In the genomic region with DNA sequence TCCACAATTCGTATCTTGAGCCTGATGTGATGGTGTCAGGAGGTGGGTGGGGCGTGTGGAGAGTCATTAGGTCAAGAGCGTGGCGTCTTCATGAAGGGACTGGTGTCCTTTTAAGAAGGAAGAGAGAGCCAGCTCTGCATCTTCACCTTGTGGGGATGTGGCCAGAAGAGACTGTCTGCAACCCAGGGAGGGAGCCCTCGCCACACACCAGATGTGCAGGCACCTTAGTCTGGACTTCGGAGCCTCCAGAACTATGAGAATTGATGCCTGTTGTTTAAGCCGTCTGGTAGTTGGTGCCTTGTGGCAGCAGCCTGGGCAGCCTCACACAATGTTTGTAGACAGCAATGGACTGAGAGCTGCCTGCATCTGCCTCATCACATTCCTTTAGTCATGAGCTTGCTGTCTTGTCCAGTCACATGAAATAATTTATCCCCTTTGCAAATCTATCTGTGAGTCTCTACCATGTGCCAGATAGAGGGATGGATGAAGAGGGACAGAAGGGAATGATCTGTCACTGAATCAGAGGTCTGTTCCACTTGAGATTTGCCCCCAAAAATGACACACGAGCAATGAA, we compare ENCODE assay signal across 18 cellular contexts.
DNase-seq lines count a peak whose midpoint lies in the region; ATAC-seq, FAIRE-seq and TF ChIP-seq lines count a peak whose summit lies in the region.
"Had no signal": no experiment of that assay in that cellular context is flagged by ENCODE, and none has a peak within 500 bp of the region (broad histone marks: within the 10 kb centered on the region; RNA-seq: fewer than 3 reads in every experiment).

No MANE protein-coding gene starts in this region.

- no peaks in the 10 kb centered on the region for H3K79me2 ChIP-seq in GM23248 (ENCODE audit: insufficient read depth)
- H3K79me2 ChIP-seq in osteoblast (ENCODE audit: insufficient read depth, low read length): no peaks in the 10 kb centered on the region

- H3K27me3 ChIP-seq in BE2C: no peaks in the 10 kb centered on the region
- H3K27me3 ChIP-seq in GM23248 (replicated peaks; ENCODE audit: insufficient read depth): no peaks in the 10 kb centered on the region
- H3K27me3 ChIP-seq in osteoblast (ENCODE audit: insufficient read depth, low read length): no peaks in the 10 kb centered on the region

- peaks cover 15% of the 10 kb centered on the region for H3K4me1 ChIP-seq in BE2C
- H3K4me1 ChIP-seq in GM23248 (ENCODE audit: insufficient read depth): peaks cover 17% of the 10 kb centered on the region
- H3K4me1 ChIP-seq in osteoblast (ENCODE audit: insufficient read depth, low read length): peaks cover 18% of the 10 kb centered on the region

- 63 to 67% methylated on average over 8 of the region's 8 CpGs for WGBS in GM23248 (ENCODE audit: low coverage in 1 of 2, low lambda C conversion rate in 2 of 2, missing lambda C conversion rate in 2 of 2), 2 experiments

- 0 out of 2 replicates have a peak, but pooled peaks cover 15% of the 10 kb centered on the region for H3F3A ChIP-seq in GM23248 (ENCODE audit: insufficient read depth)

- no peak overlapping the region for H3K9ac ChIP-seq in GM23248

- H3K27ac ChIP-seq in GM23248: no peak overlapping the region
- no peak overlapping the region for H3K27ac ChIP-seq in osteoblast (ENCODE audit: low read depth, low read length)

- no peak for FAIRE-seq in frontal cortex (lab: Jason Lieb, UNC)
- FAIRE-seq: HepG2 had no signal

- no peak for DNase-seq in BE2C
- peak; percentile 24 for DNase-seq in GM23248
- peak; percentile 36 for DNase-seq in cerebellar cortex (ENCODE audit: low spot score)
- no peak for DNase-seq in osteoblast (ENCODE audit: insufficient read length, low spot score, missing footprints)
- DNase-seq in frontal cortex (ENCODE audit: low spot score in 2 of 2): no peak
- DNase-seq in NCI-H2081 treated with DMSO at 0.1 percent for 48 hours (lab: John Stamatoyannopoulos, UW): no peak
- DNase-seq: CD4-positive, alpha-beta memory T cell; KG1; NCI-H1092; NCI-H1694; NCI-H2107; NCI-H226; NCI-H69; OCI-M1; RPMI8226; SIG-M5 had no signal

- TF ChIP-seq CTCF in BE2C (IDR thresholded peaks at IDR 0.05; ENCODE audit: low read depth, low read length) (0 out of 2 replicates have a peak, but pooled peaks have one; percentile 7), osteoblast (IDR thresholded peaks at IDR 0.05; ENCODE audit: extremely low read depth, low read depth, low read length) (no peak)

- no peak for ATAC-seq in HG03159 (IDR thresholded peaks at IDR 0.05; ENCODE audit: unreplicated experiment)
- ATAC-seq: HepG2 had no signal

- H3K4me2 ChIP-seq in GM23248 (ENCODE audit: unreplicated experiment) (no peak overlapping the region), osteoblast (ENCODE audit: insufficient read depth, low read length) (no peak overlapping the region)

- H3K4me3 ChIP-seq in BE2C (ENCODE audit: low read depth, low read length) (no peak overlapping the region), GM23248 (no peak overlapping the region), osteoblast (ENCODE audit: insufficient read depth, low read length) (no peak overlapping the region)

- H3K9me3 ChIP-seq in BE2C (no peaks in the 10 kb centered on the region), GM23248 (ENCODE audit: low read depth) (no peaks in the 10 kb centered on the region), osteoblast (ENCODE audit: low read depth, low read length) (no peaks in the 10 kb centered on the region)

- no peaks in the 10 kb centered on the region for H3K9me2 ChIP-seq in GM23248 (ENCODE audit: insufficient read depth)

- H2AFZ ChIP-seq in GM23248 (peak overlapping the region; percentile 73; the same call in 1 of the 2 replicates), osteoblast (ENCODE audit: low read length) (peak overlapping the region; percentile 16)

- H3K36me3 ChIP-seq in BE2C (peaks cover 25% of the 10 kb centered on the region), GM23248 (ENCODE audit: low read depth) (no peaks in the 10 kb centered on the region), osteoblast (ENCODE audit: insufficient read depth, low read length) (no peaks in the 10 kb centered on the region)

- H4K20me1 ChIP-seq in GM23248 (ENCODE audit: insufficient read depth): no peaks in the 10 kb centered on the region
- H4K20me1 ChIP-seq in osteoblast (ENCODE audit: insufficient read depth, low read length): no peaks in the 10 kb centered on the region

- in situ Hi-C loops in GM23248 (cut with MboI): no loop called here

Comparison
In these comparisons a context has a peak if more than half of its experiments do, and no peak if none do; other contexts are left out.
1. DNase-seq: peak in GM23248 (single experiment) and cerebellar cortex (single experiment); none in BE2C (single experiment), osteoblast (single experiment), frontal cortex (0 of 2) and NCI-H2081 treated with DMSO at 0.1 percent for 48 hours (single experiment).